ENCODE assay signal across 1 cellular context in the genomic region with DNA sequence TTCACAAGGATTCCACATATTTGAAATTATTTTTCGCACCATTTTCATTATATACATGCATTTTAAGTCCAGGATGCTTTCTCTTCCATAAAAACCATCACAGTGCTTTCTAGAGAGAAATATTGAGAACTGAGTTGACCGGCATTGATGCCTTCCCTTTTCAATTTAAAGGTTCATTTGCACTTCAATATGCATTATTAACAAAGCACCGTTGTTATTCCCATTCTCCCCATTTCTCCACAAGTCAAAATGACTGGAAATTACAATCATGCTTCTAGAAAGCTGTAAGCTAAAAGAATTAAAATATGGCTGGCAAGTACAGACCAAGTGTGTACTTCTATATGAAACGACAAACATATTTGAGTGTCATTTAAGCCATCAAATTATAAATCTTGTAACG.
TF ChIP-seq lines count a peak whose summit lies in the region.

No MANE protein-coding gene starts in this region.

TF ChIP-seq in GM23338, 12 proteins besides CTCF, POLR2A, EP300 and RAD21:
- TF ChIP-seq, protein P1, sequence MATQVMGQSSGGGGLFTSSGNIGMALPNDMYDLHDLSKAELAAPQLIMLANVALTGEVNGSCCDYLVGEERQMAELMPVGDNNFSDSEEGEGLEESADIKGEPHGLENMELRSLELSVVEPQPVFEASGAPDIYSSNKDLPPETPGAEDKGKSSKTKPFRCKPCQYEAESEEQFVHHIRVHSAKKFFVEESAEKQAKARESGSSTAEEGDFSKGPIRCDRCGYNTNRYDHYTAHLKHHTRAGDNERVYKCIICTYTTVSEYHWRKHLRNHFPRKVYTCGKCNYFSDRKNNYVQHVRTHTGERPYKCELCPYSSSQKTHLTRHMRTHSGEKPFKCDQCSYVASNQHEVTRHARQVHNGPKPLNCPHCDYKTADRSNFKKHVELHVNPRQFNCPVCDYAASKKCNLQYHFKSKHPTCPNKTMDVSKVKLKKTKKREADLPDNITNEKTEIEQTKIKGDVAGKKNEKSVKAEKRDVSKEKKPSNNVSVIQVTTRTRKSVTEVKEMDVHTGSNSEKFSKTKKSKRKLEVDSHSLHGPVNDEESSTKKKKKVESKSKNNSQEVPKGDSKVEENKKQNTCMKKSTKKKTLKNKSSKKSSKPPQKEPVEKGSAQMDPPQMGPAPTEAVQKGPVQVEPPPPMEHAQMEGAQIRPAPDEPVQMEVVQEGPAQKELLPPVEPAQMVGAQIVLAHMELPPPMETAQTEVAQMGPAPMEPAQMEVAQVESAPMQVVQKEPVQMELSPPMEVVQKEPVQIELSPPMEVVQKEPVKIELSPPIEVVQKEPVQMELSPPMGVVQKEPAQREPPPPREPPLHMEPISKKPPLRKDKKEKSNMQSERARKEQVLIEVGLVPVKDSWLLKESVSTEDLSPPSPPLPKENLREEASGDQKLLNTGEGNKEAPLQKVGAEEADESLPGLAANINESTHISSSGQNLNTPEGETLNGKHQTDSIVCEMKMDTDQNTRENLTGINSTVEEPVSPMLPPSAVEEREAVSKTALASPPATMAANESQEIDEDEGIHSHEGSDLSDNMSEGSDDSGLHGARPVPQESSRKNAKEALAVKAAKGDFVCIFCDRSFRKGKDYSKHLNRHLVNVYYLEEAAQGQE (IDR thresholded peaks at IDR 0.05; ENCODE audit: unreplicated experiment): no peak
- TF ChIP-seq, protein P2, sequence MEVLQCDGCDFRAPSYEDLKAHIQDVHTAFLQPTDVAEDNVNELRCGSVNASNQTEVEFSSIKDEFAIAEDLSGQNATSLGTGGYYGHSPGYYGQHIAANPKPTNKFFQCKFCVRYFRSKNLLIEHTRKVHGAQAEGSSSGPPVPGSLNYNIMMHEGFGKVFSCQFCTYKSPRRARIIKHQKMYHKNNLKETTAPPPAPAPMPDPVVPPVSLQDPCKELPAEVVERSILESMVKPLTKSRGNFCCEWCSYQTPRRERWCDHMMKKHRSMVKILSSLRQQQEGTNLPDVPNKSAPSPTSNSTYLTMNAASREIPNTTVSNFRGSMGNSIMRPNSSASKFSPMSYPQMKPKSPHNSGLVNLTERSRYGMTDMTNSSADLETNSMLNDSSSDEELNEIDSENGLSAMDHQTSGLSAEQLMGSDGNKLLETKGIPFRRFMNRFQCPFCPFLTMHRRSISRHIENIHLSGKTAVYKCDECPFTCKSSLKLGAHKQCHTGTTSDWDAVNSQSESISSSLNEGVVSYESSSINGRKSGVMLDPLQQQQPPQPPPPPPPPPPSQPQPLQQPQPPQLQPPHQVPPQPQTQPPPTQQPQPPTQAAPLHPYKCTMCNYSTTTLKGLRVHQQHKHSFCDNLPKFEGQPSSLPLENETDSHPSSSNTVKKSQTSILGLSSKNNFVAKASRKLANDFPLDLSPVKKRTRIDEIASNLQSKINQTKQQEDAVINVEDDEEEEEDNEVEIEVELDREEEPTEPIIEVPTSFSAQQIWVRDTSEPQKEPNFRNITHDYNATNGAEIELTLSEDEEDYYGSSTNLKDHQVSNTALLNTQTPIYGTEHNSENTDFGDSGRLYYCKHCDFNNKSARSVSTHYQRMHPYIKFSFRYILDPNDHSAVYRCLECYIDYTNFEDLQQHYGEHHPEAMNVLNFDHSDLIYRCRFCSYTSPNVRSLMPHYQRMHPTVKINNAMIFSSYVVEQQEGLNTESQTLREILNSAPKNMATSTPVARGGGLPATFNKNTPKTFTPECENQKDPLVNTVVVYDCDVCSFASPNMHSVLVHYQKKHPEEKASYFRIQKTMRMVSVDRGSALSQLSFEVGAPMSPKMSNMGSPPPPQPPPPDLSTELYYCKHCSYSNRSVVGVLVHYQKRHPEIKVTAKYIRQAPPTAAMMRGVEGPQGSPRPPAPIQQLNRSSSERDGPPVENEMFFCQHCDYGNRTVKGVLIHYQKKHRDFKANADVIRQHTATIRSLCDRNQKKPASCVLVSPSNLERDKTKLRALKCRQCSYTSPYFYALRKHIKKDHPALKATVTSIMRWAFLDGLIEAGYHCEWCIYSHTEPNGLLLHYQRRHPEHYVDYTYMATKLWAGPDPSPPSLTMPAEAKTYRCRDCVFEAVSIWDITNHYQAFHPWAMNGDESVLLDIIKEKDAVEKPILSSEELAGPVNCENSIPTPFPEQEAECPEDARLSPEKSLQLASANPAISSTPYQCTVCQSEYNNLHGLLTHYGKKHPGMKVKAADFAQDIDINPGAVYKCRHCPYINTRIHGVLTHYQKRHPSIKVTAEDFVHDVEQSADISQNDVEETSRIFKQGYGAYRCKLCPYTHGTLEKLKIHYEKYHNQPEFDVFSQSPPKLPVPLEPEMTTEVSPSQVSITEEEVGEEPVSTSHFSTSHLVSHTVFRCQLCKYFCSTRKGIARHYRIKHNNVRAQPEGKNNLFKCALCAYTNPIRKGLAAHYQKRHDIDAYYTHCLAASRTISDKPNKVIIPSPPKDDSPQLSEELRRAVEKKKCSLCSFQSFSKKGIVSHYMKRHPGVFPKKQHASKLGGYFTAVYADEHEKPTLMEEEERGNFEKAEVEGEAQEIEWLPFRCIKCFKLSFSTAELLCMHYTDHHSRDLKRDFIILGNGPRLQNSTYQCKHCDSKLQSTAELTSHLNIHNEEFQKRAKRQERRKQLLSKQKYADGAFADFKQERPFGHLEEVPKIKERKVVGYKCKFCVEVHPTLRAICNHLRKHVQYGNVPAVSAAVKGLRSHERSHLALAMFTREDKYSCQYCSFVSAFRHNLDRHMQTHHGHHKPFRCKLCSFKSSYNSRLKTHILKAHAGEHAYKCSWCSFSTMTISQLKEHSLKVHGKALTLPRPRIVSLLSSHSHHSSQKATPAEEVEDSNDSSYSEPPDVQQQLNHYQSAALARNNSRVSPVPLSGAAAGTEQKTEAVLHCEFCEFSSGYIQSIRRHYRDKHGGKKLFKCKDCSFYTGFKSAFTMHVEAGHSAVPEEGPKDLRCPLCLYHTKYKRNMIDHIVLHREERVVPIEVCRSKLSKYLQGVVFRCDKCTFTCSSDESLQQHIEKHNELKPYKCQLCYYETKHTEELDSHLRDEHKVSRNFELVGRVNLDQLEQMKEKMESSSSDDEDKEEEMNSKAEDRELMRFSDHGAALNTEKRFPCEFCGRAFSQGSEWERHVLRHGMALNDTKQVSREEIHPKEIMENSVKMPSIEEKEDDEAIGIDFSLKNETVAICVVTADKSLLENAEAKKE (CRISPR knock-in tag; IDR thresholded peaks at IDR 0.05): no peak
- TF ChIP-seq NANOG (IDR thresholded peaks at IDR 0.05; ENCODE audit: borderline replicate concordance) (no peak), ZNF331 (CRISPR knock-in tag; IDR thresholded peaks at IDR 0.05; ENCODE audit: low read depth) (no peak), CREB1 (CRISPR knock-in tag; IDR thresholded peaks at IDR 0.05; ENCODE audit: low read depth) (no peak), EZH2 (IDR thresholded peaks at IDR 0.05; ENCODE audit: low read depth, unreplicated experiment) (no peak), EZH2phosphoT487 (IDR thresholded peaks at IDR 0.05; ENCODE audit: unreplicated experiment) (no peak), ZNF114 (CRISPR knock-in tag; IDR thresholded peaks at IDR 0.05) (no peak), STAT1 (IDR thresholded peaks at IDR 0.05; ENCODE audit: unreplicated experiment) (no peak), POLR2AphosphoS5 (IDR thresholded peaks at IDR 0.05; ENCODE audit: low read depth) (no peak), JUNB (IDR thresholded peaks at IDR 0.05; ENCODE audit: unreplicated experiment) (no peak)
- TF ChIP-seq, protein P3, sequence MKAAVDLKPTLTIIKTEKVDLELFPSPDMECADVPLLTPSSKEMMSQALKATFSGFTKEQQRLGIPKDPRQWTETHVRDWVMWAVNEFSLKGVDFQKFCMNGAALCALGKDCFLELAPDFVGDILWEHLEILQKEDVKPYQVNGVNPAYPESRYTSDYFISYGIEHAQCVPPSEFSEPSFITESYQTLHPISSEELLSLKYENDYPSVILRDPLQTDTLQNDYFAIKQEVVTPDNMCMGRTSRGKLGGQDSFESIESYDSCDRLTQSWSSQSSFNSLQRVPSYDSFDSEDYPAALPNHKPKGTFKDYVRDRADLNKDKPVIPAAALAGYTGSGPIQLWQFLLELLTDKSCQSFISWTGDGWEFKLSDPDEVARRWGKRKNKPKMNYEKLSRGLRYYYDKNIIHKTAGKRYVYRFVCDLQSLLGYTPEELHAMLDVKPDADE (IDR thresholded peaks at IDR 0.05): no peak
